In the genomic region with DNA sequence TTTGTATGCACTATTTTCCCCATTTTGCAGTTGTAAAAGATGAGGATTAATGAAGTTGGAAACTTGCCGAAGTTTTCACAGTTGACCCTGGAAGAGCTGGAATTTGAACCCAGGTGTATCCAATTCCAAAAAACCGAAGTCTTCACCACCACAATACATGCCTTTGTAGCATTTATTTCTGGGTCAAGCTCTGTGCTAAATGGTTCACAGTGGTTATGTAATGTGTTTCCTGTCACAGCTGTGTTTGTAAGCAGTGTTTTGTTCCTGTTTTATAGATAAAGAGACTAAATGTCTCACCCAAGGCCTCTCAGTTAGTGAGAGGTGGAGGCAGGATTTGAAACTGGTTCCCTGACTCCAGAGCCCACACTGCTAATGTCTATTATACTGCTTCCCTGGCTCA, we compare ENCODE assay signal across 17 cellular contexts. TPM values are rescaled to one million over a fixed set of nuclear protein-coding genes. Genes with fewer than 3 reads are reported as not detected.
"Had no signal": no experiment of that assay in that cellular context is flagged by ENCODE, and none has a peak within 500 bp of the region (broad histone marks: within the 10 kb centered on the region; RNA-seq: fewer than 3 reads in every experiment).

No MANE protein-coding gene starts in this region.

- H3K36me3 Mint-ChIP-seq: activated naive CD8-positive, alpha-beta T cell; WTC11 had no signal

- H3K9me3 ChIP-seq: colonic mucosa, ovary, sigmoid colon, stomach, testis had no signal

- H3K4me1 Mint-ChIP-seq: WTC11 had no signal

- H3K27me3 ChIP-seq: colonic mucosa, ovary, sigmoid colon, stomach, testis had no signal

- H3K4me1 ChIP-seq: colonic mucosa, sigmoid colon, stomach, testis had no signal

- H3K9me3 Mint-ChIP-seq: activated CD8-positive, alpha-beta T cell treated with anti-CD3 and anti-CD28 coated beads for 36 hours had no signal

- ATAC-seq: activated CD8-positive, alpha-beta T cell treated with anti-CD3 and anti-CD28 coated beads for 36 hours; activated T-cell treated with anti-CD3 and anti-CD28 coated beads, Interleukin-2, amount 50 U/mL, for 4 hours; esophagus mucosa; WTC11 had no signal

- H3K27ac Mint-ChIP-seq: activated CD8-positive, alpha-beta T cell treated with anti-CD3 and anti-CD28 coated beads for 36 hours; activated naive CD8-positive, alpha-beta T cell; WTC11 had no signal

- H3K27ac ChIP-seq: colonic mucosa, ovary, sigmoid colon, stomach, testis had no signal

- H3K36me3 ChIP-seq: colonic mucosa, ovary, sigmoid colon, stomach had no signal

- H3K4me3 Mint-ChIP-seq: activated CD8-positive, alpha-beta T cell treated with anti-CD3 and anti-CD28 coated beads for 36 hours; activated naive CD8-positive, alpha-beta T cell; activated T-cell treated with anti-CD3 and anti-CD28 coated beads, Interleukin-2, amount 50 U/mL, for 4 hours; WTC11 had no signal

- DNase-seq: activated CD4-positive, alpha-beta T cell treated with anti-CD3 and anti-CD28 coated beads for 4 hours; activated CD8-positive, alpha-beta T cell treated with anti-CD3 and anti-CD28 coated beads for 36 hours; activated gamma-delta T cell; activated T-cell treated with anti-CD3 and anti-CD28 coated beads, Interleukin-2, amount 50 U/mL, for 4 hours; amniotic stem cell; central memory CD4-positive, alpha-beta T cell; colonic mucosa; islet precursor cell; mammary epithelial cell; ovary; sigmoid colon; stimulated activated CD4-positive, alpha-beta T cell treated with anti-CD3 and anti-CD28 coated beads, Interleukin-1b, Interleukin-23, amount 100 ng/mL, for 48 hours; stomach; testis had no signal

- H3K27me3 Mint-ChIP-seq: activated CD8-positive, alpha-beta T cell treated with anti-CD3 and anti-CD28 coated beads for 36 hours; activated naive CD8-positive, alpha-beta T cell had no signal

- H3K4me3 ChIP-seq: colonic mucosa, ovary, sigmoid colon, stomach, testis had no signal

RNA-seq across cellular contexts. Expression of a gene that starts 17.6 kb away (rescaled TPM):
- total RNA-seq: activated CD8-positive, alpha-beta T cell treated with anti-CD3 and anti-CD28 coated beads for 36 hours; mammary epithelial cell; sigmoid colon had no signal
- polyA plus RNA-seq: mammary epithelial cell had no signal
